16 cellular contexts compared by ENCODE assay signal in the genomic region with DNA sequence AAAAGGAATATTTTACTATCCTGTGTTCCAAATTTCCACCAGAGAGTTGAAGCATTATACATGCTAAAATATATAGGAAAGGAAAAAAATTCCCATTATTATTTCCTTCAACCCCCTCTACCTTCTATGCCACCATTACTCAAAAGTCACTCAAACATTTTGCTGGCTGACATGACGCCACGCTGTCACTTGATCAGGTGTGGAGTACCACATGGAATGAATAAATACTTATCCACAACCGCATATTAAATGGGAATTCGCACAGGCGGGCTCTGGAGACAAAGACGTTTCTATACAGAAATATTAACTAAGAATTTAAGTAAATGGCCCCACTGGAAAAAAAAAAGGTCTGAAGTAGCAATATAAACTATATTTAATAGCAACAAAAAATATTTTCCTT.
DNase-seq lines count a peak whose midpoint lies in the region; ATAC-seq and TF ChIP-seq lines count a peak whose summit lies in the region.
"Had no signal": no experiment of that assay in that cellular context is flagged by ENCODE, and none has a peak within 500 bp of the region (broad histone marks: within the 10 kb centered on the region; RNA-seq: fewer than 3 reads in every experiment).

No MANE protein-coding gene starts in this region.

- H2AFZ ChIP-seq in OCI-LY7 (ENCODE audit: low read length) (no peak overlapping the region), smooth muscle cell (ENCODE audit: low read depth) (no peak overlapping the region)
- H2AFZ ChIP-seq: GM23338 had no signal

- no peaks in the 10 kb centered on the region for H3K27me3 ChIP-seq in left lung
- H3K27me3 ChIP-seq in smooth muscle cell (ENCODE audit: low read depth), result no peaks in the 10 kb centered on the region
- no peaks in the 10 kb centered on the region for H3K27me3 ChIP-seq in body of pancreas

- no peaks in the 10 kb centered on the region for H4K20me1 ChIP-seq in OCI-LY7 (ENCODE audit: insufficient read depth, low read length)
- H4K20me1 ChIP-seq in smooth muscle cell (ENCODE audit: low read depth), result no peaks in the 10 kb centered on the region

- H3K4me1 ChIP-seq in OCI-LY7 (ENCODE audit: insufficient read depth, low read length, poor library complexity, severe bottlenecking) (peaks cover 20% of the 10 kb centered on the region), left lung (peaks cover 0 to 22% of the 10 kb centered on the region in 2 donors), smooth muscle cell (ENCODE audit: low read depth) (peaks cover 11% of the 10 kb centered on the region), body of pancreas (peaks cover 28% of the 10 kb centered on the region)

- H3K79me2 ChIP-seq in OCI-LY7 (ENCODE audit: insufficient read depth, low read depth, low read length), result peaks cover 17% of the 10 kb centered on the region; the same call in 1 of the 2 replicates
- H3K79me2 ChIP-seq in smooth muscle cell (ENCODE audit: low read depth), result no peaks in the 10 kb centered on the region

- H3K9ac ChIP-seq in smooth muscle cell (ENCODE audit: low read depth), result no peak overlapping the region

- H3K36me3 ChIP-seq in OCI-LY7 (ENCODE audit: insufficient read depth, low read length), result no peaks in the 10 kb centered on the region
- H3K36me3 ChIP-seq in left lung, result no peaks in the 10 kb centered on the region
- H3K36me3 ChIP-seq in smooth muscle cell (ENCODE audit: low read depth), result no peaks in the 10 kb centered on the region
- H3K36me3 ChIP-seq in body of pancreas (replicated peaks in 1 of 2; ENCODE audit: insufficient read depth in 1 of 2, low read depth in 2 of 2), result no peaks in the 10 kb centered on the region

- TF ChIP-seq POLR2A in body of pancreas (IDR thresholded peaks at IDR 0.05), result no peak

- H3K27me3 Mint-ChIP-seq in activated T-cell treated with anti-CD3 and anti-CD28 coated beads, Interleukin-2, amount 50 U/mL, for 72 hours (ENCODE audit: low read depth), result no peaks in the 10 kb centered on the region

- peak overlapping the region; percentile 56 for H3K4me2 ChIP-seq in OCI-LY7 (ENCODE audit: low read length)
- peak overlapping the region; percentile 74 for H3K4me2 ChIP-seq in smooth muscle cell
- H3K4me2 ChIP-seq: GM23338 had no signal

- H3K27ac Mint-ChIP-seq in activated T-cell treated with anti-CD3 and anti-CD28 coated beads, Interleukin-2, amount 50 U/mL, for 72 hours, result peak overlapping the region; percentile 55
- H3K27ac Mint-ChIP-seq: GM23338 had no signal

- intact Hi-C loops in OCI-LY7 (cut with micrococcal nuclease; ENCODE audit: unreplicated experiment) (no loop called here), left lung (cut with DNase I) (loop anchor here in 1 of 2 donors (10.0 kb wide), 1 partner anchor 268 kb away; a partner anchor contains a TSS), body of pancreas (cut with DNase I) (no loop called here)

- no peak overlapping the region for H3K4me3 Mint-ChIP-seq in activated T-cell treated with anti-CD3 and anti-CD28 coated beads, Interleukin-2, amount 50 U/mL, for 72 hours
- H3K4me3 Mint-ChIP-seq: GM23338 had no signal

- no peaks in the 10 kb centered on the region for H3F3A ChIP-seq in smooth muscle cell (ENCODE audit: low read depth)

- no peaks in the 10 kb centered on the region for H3K9me2 ChIP-seq in OCI-LY7 (ENCODE audit: insufficient read depth, low read length)

- H3K9me3 ChIP-seq in OCI-LY7 (ENCODE audit: low read length) (no peaks in the 10 kb centered on the region), left lung (no peaks in the 10 kb centered on the region), smooth muscle cell (replicated peaks; ENCODE audit: low read depth) (no peaks in the 10 kb centered on the region), body of pancreas (no peaks in the 10 kb centered on the region)

- 96% methylated on average over 6 of the region's 6 CpGs for WGBS in smooth muscle cell (ENCODE audit: low lambda C conversion rate)
- 95% methylated on average over 6 of the region's 6 CpGs for WGBS in body of pancreas, 2 donors

- H3K4me3 ChIP-seq in OCI-LY7 (ENCODE audit: low read depth, low read length, poor library complexity, severe bottlenecking) (no peak overlapping the region), left lung (no peak overlapping the region), smooth muscle cell (no peak overlapping the region), body of pancreas (no peak overlapping the region)
- H3K4me3 ChIP-seq: GM23338, K562 had no signal

- H3K9me3 Mint-ChIP-seq in activated T-cell treated with anti-CD3 and anti-CD28 coated beads, Interleukin-2, amount 50 U/mL, for 72 hours, result no peaks in the 10 kb centered on the region
- H3K9me3 Mint-ChIP-seq: GM23338 had no signal

- peaks cover 47% of the 10 kb centered on the region for H3K4me1 Mint-ChIP-seq in activated T-cell treated with anti-CD3 and anti-CD28 coated beads, Interleukin-2, amount 50 U/mL, for 72 hours (ENCODE audit: low read depth)
- H3K4me1 Mint-ChIP-seq: GM23338 had no signal

- no peak for ATAC-seq in activated T-cell treated with anti-CD3 and anti-CD28 coated beads, Interleukin-2, amount 50 U/mL, for 72 hours (replicated peaks in 1 of 2)
- ATAC-seq in left lung, result peak; percentile 69
- no peak for ATAC-seq in HG03025 (IDR thresholded peaks at IDR 0.05; ENCODE audit: low FRiP score, unreplicated experiment)
- ATAC-seq in body of pancreas, result no peak
- ATAC-seq: GM23338, K562 had no signal

- H3K36me3 Mint-ChIP-seq in activated T-cell treated with anti-CD3 and anti-CD28 coated beads, Interleukin-2, amount 50 U/mL, for 72 hours (ENCODE audit: insufficient read depth in 2 of 2), result no peaks in the 10 kb centered on the region

- H3K27ac ChIP-seq in OCI-LY7 (ENCODE audit: low read depth, low read length, poor library complexity, severe bottlenecking), result no peak overlapping the region
- peak overlapping the region; percentile 49 to 76 for H3K27ac ChIP-seq in left lung
- peak overlapping the region; percentile 46 for H3K27ac ChIP-seq in smooth muscle cell (ENCODE audit: low read depth)
- peak overlapping the region in 1 of 4 donors; percentile 14 for H3K27ac ChIP-seq in body of pancreas
- H3K27ac ChIP-seq: HL-60 had no signal

- TF ChIP-seq CTCF in OCI-LY7 (conservative IDR thresholded peaks at IDR 0.05; ENCODE audit: low read length), result no peak
- TF ChIP-seq CTCF in left lung (IDR thresholded peaks at IDR 0.05), result no peak
- no peak for TF ChIP-seq CTCF in smooth muscle cell (IDR thresholded peaks at IDR 0.05; ENCODE audit: borderline replicate concordance, insufficient read depth, poor library complexity, severe bottlenecking)
- no peak for TF ChIP-seq CTCF in body of pancreas (IDR thresholded peaks at IDR 0.05)

- CTCF ChIA-PET in OCI-LY7 (lab: Charles Lee; ENCODE audit: unreplicated experiment), result no interaction called here

- DNase-seq in activated T-cell treated with anti-CD3 and anti-CD28 coated beads, Interleukin-2, amount 50 U/mL, for 72 hours, result no peak
- no peak for DNase-seq in activated T-cell treated with anti-CD3 and anti-CD28 coated beads, Interleukin-2, amount 50 U/mL, for 48 hours
- DNase-seq in OCI-LY7 (ENCODE audit: low spot score) (no peak), left lung (no peak), smooth muscle cell (lab: John Stamatoyannopoulos, UW; ENCODE audit: unreplicated experiment) (no peak), COR-L47 (lab: John Stamatoyannopoulos, UW) (no peak), body of pancreas (no peak)
- DNase-seq: C1 segment of cervical spinal cord, NCI-H1092 treated with DMSO at 0.1 percent for 48 hours, NCI-H1694 treated with DMSO at 0.1 percent for 48 hours, NCI-H446, NCI-H774 had no signal

- no TSS peak for BruUV-seq in OCI-LY7 (replicated peaks; lab: Mats Ljungman, UMichigan)

- POLR2A ChIA-PET in OCI-LY7 (lab: Charles Lee), result interaction anchor here (0.6 to 1.3 kb wide), 3 partner anchors 21 to 260 kb away, joined by 4 read pairs; no protein-coding TSS in a partner anchor
